21 cellular contexts compared by ENCODE assay signal in the genomic region with DNA sequence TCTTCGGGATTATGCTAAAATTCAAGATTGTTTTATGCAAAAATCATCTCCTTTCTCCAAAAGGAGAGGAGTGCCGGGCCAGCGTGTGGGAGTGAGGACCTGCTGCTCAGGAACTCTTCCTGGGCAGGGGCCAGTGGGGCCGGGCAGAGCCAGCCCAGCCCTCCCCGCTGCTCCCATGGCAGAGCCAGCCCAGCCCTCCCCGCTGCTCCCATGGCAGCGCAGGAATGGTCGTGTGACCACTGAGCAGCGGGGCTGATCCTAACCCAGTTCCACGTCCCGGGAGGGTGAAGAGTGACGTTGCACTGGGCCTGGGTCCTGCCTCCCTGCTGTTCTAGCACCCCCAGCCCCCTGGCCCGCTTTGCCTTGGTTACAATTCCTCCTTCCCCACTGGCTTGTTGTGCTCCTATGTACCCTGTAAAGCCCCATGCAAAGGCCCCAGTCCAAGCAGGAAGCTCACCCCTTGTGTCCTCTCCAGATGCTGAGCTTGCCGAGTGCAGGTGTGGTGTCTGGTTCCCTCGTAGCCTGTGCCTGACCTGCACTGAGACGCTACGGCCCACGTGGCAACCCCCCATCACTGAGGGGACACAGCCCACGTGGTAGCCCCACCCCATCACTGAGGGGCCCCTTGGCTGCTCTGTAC. TPM values are rescaled to one million over a fixed set of nuclear protein-coding genes. Genes with fewer than 3 reads are reported as not detected.
A peak's percentile ranks its signal among the peaks of the same experiment; 100 is the strongest.
DNase-seq lines count a peak whose midpoint lies in the region; ATAC-seq and TF ChIP-seq lines count a peak whose summit lies in the region.
"Had no signal": no experiment of that assay in that cellular context is flagged by ENCODE, and none has a peak within 500 bp of the region (broad histone marks: within the 10 kb centered on the region; RNA-seq: fewer than 3 reads in every experiment).

No MANE protein-coding gene starts in this region.

- ATAC-seq in activated T-cell treated with anti-CD3 and anti-CD28 coated beads, Interleukin-2, amount 50 U/mL, for 4 hours = no peak
- no peak for ATAC-seq in RWPE2 (ENCODE audit: low read depth)

- no peaks in the 10 kb centered on the region for H3K4me1 Mint-ChIP-seq in activated T-cell treated with anti-CD3 and anti-CD28 coated beads, Interleukin-2, amount 50 U/mL, for 4 hours (ENCODE audit: low read depth)

- H3K27me3 ChIP-seq in RWPE2 (ENCODE audit: insufficient read depth, poor library complexity, severe bottlenecking) (no peaks in the 10 kb centered on the region), transverse colon (peaks cover under 1% of the 10 kb centered on the region)
- H3K27me3 ChIP-seq: vagina had no signal

- H3K4me1 ChIP-seq in RWPE2 (ENCODE audit: insufficient read depth, poor library complexity, severe bottlenecking) = no peaks in the 10 kb centered on the region
- H3K4me1 ChIP-seq in transverse colon = peaks cover 15 to 55% (median 45%) of the 10 kb centered on the region in 4 donors
- H3K4me1 ChIP-seq: vagina had no signal

- peaks cover 3% of the 10 kb centered on the region for H3K27me3 Mint-ChIP-seq in activated T-cell treated with anti-CD3 and anti-CD28 coated beads, Interleukin-2, amount 50 U/mL, for 4 hours (ENCODE audit: low read depth)

- TF ChIP-seq EP300 in transverse colon (IDR thresholded peaks at IDR 0.05; ENCODE audit: low read depth) = no peak

- intact Hi-C loops in transverse colon (cut with DNase I; ENCODE audit: low total_unique reads) = no loop called here

- no peaks in the 10 kb centered on the region for H3K36me3 ChIP-seq in RWPE2 (ENCODE audit: low read depth)
- H3K36me3 ChIP-seq in transverse colon = no peaks in the 10 kb centered on the region
- H3K36me3 ChIP-seq: vagina had no signal

- in situ Hi-C loops in transverse colon (cut with MboI; ENCODE audit: low pct_ligation_motif_present in 1 of 4, low pct_unique_long_range_greater_than_20kb in 1 of 4, low sequenced_read_pairs in 3 of 4) = no loop called here

- no peak overlapping the region for H3K4me3 Mint-ChIP-seq in activated T-cell treated with anti-CD3 and anti-CD28 coated beads, Interleukin-2, amount 50 U/mL, for 4 hours
- H3K4me3 Mint-ChIP-seq: T-helper 1 cell treated with Interleukin-12 subunit alpha and Interleukin-12 subunit beta and Interleukin-4 antibody, amounts not matched to agents 30 μg/mL and 1 μg/mL, for 36 hours had no signal

- no peak for TF ChIP-seq POLR2A in transverse colon (IDR thresholded peaks at IDR 0.05)

- no peaks in the 10 kb centered on the region for H3K36me3 Mint-ChIP-seq in activated T-cell treated with anti-CD3 and anti-CD28 coated beads, Interleukin-2, amount 50 U/mL, for 4 hours (ENCODE audit: insufficient read depth)
- H3K36me3 Mint-ChIP-seq: naive B cell had no signal

- DNase-seq in activated T-cell treated with anti-CD3 and anti-CD28 coated beads, Interleukin-2, amount 50 U/mL, for 1 hour = peak; percentile 12
- no peak for DNase-seq in activated T-cell treated with anti-CD3 and anti-CD28 coated beads, Interleukin-2, amount 50 U/mL, for 4 hours
- DNase-seq in RWPE2 (ENCODE audit: low spot score) = peak; percentile 46
- DNase-seq in hepatic stellate cell (ENCODE audit: low spot score) = peak; percentile 15
- peak; percentile 57 for DNase-seq in transverse colon
- no peak for DNase-seq in stimulated activated CD4-positive, alpha-beta T cell treated with anti-CD3 and anti-CD28 coated beads, Interleukin-4, amount 100 ng/mL, for 4 hours
- DNase-seq in NCI-H1105 treated with DMSO at 0.1 percent for 48 hours (lab: John Stamatoyannopoulos, UW) = no peak
- DNase-seq in GM19238 (ENCODE audit: insufficient read length, low spot score) = no peak
- DNase-seq: ACHN; Calu3; dermis blood vessel endothelial cell; hippocampal formation; Kasumi-1; naive B cell; NCI-H1694; NCI-H526; stimulated activated CD4-positive, alpha-beta T cell treated with anti-CD3 and anti-CD28 coated beads, Interleukin-4, amount 100 ng/mL, for 24 hours had no signal

- no peaks in the 10 kb centered on the region for H3K9me3 Mint-ChIP-seq in activated T-cell treated with anti-CD3 and anti-CD28 coated beads, Interleukin-2, amount 50 U/mL, for 4 hours
- H3K9me3 Mint-ChIP-seq: naive B cell had no signal

- H3K4me3 ChIP-seq in RWPE2 (ENCODE audit: severe bottlenecking) (no peak overlapping the region), transverse colon (peak overlapping the region in 2 of 4 donors; percentile 6 to 13)
- H3K4me3 ChIP-seq: vagina had no signal

- 62 to 65% methylated on average over 2 to 19 of the region's 19 CpGs for WGBS in transverse colon (ENCODE audit: low coverage in 1 of 2), 2 donors

- H3K9me3 ChIP-seq in RWPE2 (ENCODE audit: severe bottlenecking) (no peaks in the 10 kb centered on the region), transverse colon (no peaks in the 10 kb centered on the region)
- H3K9me3 ChIP-seq: vagina had no signal

- TF ChIP-seq CTCF in RWPE2 (IDR thresholded peaks at IDR 0.05; ENCODE audit: poor library complexity, severe bottlenecking) (no peak), transverse colon (IDR thresholded peaks at IDR 0.05) (no peak)

- H3K27ac ChIP-seq in RWPE2 (ENCODE audit: poor library complexity, severe bottlenecking) (no peak overlapping the region), transverse colon (peak overlapping the region; percentile 82 to 87 (median 84))
- H3K27ac ChIP-seq: HL-60, vagina had no signal

RNA-seq across cellular contexts. Expression of gene NEU4, which starts 11.4 kb away (rescaled TPM):
- under 1 TPM in 1 of 3 donors, not detected in 2; 0.65 TPM for total RNA-seq in activated T-cell treated with anti-CD3 and anti-CD28 coated beads, Interleukin-2, amount 50 U/mL, for 4 hours
- total RNA-seq in transverse colon = 100 to 1,000 TPM in 2 of 4 donors, 10 to 100 TPM in 2; 58.1 to 195 (median 93.9) TPM
- total RNA-seq: dermis blood vessel endothelial cell, vagina had no signal

RNA-seq across cellular contexts. Expression of gene GAL3ST2, which starts 20.9 kb away (rescaled TPM):
- total RNA-seq in activated T-cell treated with anti-CD3 and anti-CD28 coated beads, Interleukin-2, amount 50 U/mL, for 4 hours = under 1 TPM in 2 of 3 donors, not detected in 1; 0.23 to 0.33 TPM
- 100 to 1,000 TPM in 1 of 4 donors, 10 to 100 TPM in 3; 50.8 to 364 (median 76.0) TPM for total RNA-seq in transverse colon
- total RNA-seq: astrocyte, Calu3, dermis blood vessel endothelial cell had no signal

Comparison
In these comparisons a context has a peak if more than half of its experiments do, and no peak if none do; other contexts are left out.
1. DNase-seq: peak in activated T-cell treated with anti-CD3 and anti-CD28 coated beads, Interleukin-2, amount 50 U/mL, for 1 hour (single experiment), RWPE2 (single experiment), hepatic stellate cell (single experiment) and transverse colon (single experiment); none in activated T-cell treated with anti-CD3 and anti-CD28 coated beads, Interleukin-2, amount 50 U/mL, for 4 hours (single experiment), stimulated activated CD4-positive, alpha-beta T cell treated with anti-CD3 and anti-CD28 coated beads, Interleukin-4, amount 100 ng/mL, for 4 hours (0 of 2), NCI-H1105 treated with DMSO at 0.1 percent for 48 hours (single experiment) and GM19238 (single experiment).
2. RNA of gene NEU4, which starts 11.4 kb away (total RNA-seq): 58.1 to 195 TPM in transverse colon; 0.65 TPM in activated T-cell treated with anti-CD3 and anti-CD28 coated beads, Interleukin-2, amount 50 U/mL, for 4 hours; every median in the first group is over 10 times any median in the second.
3. RNA of gene GAL3ST2, which starts 20.9 kb away (total RNA-seq): 50.8 to 364 TPM in transverse colon; 0.23 to 0.33 TPM in activated T-cell treated with anti-CD3 and anti-CD28 coated beads, Interleukin-2, amount 50 U/mL, for 4 hours; every median in the first group is over 10 times any median in the second.